Comparison of ENCODE assay signal across 8 cellular contexts in the genomic region with DNA sequence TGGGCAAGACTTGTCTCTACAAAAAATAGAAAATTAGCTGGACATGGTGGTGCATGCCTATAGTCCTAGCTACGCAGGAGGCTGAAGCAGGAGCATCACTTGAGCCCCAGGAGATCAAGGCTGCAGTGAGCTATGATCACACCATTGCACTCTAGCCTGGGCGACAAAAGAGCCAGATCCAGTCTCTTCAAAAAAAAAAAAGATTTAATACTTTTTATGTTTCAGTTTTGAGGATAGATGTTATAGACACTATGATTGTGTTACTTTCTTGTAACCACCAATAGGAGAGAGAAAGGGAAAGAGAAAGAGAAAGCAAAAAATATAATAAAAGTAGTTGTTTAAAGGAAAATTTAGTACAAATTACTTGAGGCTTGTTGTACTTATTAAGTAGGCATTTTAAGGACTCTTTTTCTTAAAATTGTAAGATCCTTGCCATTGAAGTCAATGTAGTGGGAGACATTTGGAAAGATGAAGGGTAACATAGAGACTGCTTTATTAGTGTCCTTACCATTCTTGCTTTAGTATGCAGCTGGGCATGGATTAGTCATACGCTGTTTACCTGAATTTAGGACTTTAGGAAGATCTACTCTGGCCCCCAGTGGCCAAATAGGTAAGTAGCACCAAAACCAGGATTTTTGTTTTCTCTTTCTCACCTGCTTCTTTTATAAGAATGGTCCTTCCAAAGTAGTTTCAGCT. TPM values are rescaled to one million over a fixed set of nuclear protein-coding genes. Genes with fewer than 3 reads are reported as not detected.
DNase-seq lines count a peak whose midpoint lies in the region; ATAC-seq and TF ChIP-seq lines count a peak whose summit lies in the region.

No MANE protein-coding gene starts in this region.

- H3K9me3 ChIP-seq in AG04450 (ENCODE audit: control insufficient read depth, insufficient read depth, low read length), result no peaks in the 10 kb centered on the region
- H3K9me3 ChIP-seq in HEK293 (ENCODE audit: control insufficient read depth, insufficient read depth, low read depth, low read length), result no peaks in the 10 kb centered on the region
- no peaks in the 10 kb centered on the region for H3K9me3 ChIP-seq in thoracic aorta

- H3K9me3 Mint-ChIP-seq in MCF 10A (ENCODE audit: unreplicated experiment), result no peaks in the 10 kb centered on the region

- CTCF ChIA-PET in AG04450 (lab: Charles Lee), result interaction anchor here (0.6 to 4.8 kb wide), 15 partner anchors 11 to 416 kb away, joined by 3 to 51 read pairs (median 5); a partner anchor contains a TSS
- CTCF ChIA-PET in HEK293 (lab: Yijun Ruan, JAX), result interaction anchor here (0.5 to 3.6 kb wide), 12 partner anchors 14 to 415 kb away, joined by 3 to 15 read pairs (median 4); no protein-coding TSS in a partner anchor
- CTCF ChIA-PET in MCF 10A (lab: Yijun Ruan, JAX), result interaction anchor here (0.6 to 12.6 kb wide), 16 partner anchors 10 to 196 kb away, joined by 3 to 313 read pairs (median 4); a partner anchor contains a TSS

- H3K27ac Mint-ChIP-seq in MCF 10A (ENCODE audit: low read depth, unreplicated experiment), result no peak overlapping the region

- H3K27ac ChIP-seq in AG04450 (ENCODE audit: low read depth, low read length) (no peak overlapping the region), HEK293 (ENCODE audit: extremely low read depth, low read depth, low read length) (no peak overlapping the region), thoracic aorta (no peak overlapping the region)

- ATAC-seq in left lobe of liver (peak; percentile 99), thoracic aorta (ENCODE audit: insufficient number of reproducible peaks, low FRiP score, low read depth) (no peak)

- H3K27me3 ChIP-seq in AG04450 (ENCODE audit: control insufficient read depth, insufficient read depth, low read length) (no peaks in the 10 kb centered on the region), thoracic aorta (replicated peaks; ENCODE audit: insufficient read depth) (no peaks in the 10 kb centered on the region)

- H3K4me3 ChIP-seq in AG04450 (ENCODE audit: low read depth, low read length) (no peak overlapping the region), GM12864 (ENCODE audit: low read depth, low read length) (no peak overlapping the region), HEK293 (ENCODE audit: low read depth, low read length) (no peak overlapping the region), thoracic aorta (no peak overlapping the region)

- H3K36me3 ChIP-seq in HEK293 (ENCODE audit: control insufficient read depth in 2 of 2, insufficient read depth in 1 of 2, low read length in 2 of 2), result no peaks in the 10 kb centered on the region
- H3K36me3 ChIP-seq in thoracic aorta, result no peaks in the 10 kb centered on the region

- intact Hi-C loops in MCF 10A (cut with micrococcal nuclease), result loop anchor here (1.0 to 10.0 kb wide), 4 partner anchors 68 to 288 kb away; a partner anchor contains a TSS

- POLR2A ChIA-PET in AG04450 (lab: Yijun Ruan, JAX), result no interaction called here
- POLR2A ChIA-PET in HEK293 (lab: Yijun Ruan, JAX), result interaction anchor here (0.9 kb wide), 1 partner anchor 166 kb away, joined by 5 read pairs; a partner anchor contains a TSS
- POLR2A ChIA-PET in MCF 10A (lab: Yijun Ruan, JAX), result interaction anchor here (0.6 to 1.6 kb wide), 7 partner anchors 11 to 397 kb away, joined by 3 to 10 read pairs (median 3); no protein-coding TSS in a partner anchor

- H3K4me3 Mint-ChIP-seq in MCF 10A (ENCODE audit: unreplicated experiment), result no peak overlapping the region

- no peaks in the 10 kb centered on the region for H3K27me3 Mint-ChIP-seq in MCF 10A (ENCODE audit: insufficient read depth, unreplicated experiment)

- DNase-seq in AG04450 (ENCODE audit: low read depth, low spot score) (peak; percentile 32), GM12864 (ENCODE audit: low read depth) (peak; percentile 42), LHCN-M2 (ENCODE audit: low read depth) (peak; percentile 54), RPMI7951 (ENCODE audit: low read depth) (peak; percentile 69), MCF 10A (ENCODE audit: unreplicated experiment) (peak; percentile 82), left lobe of liver (ENCODE audit: low spot score) (no peak), thoracic aorta (ENCODE audit: low spot score) (no peak)

- no peaks in the 10 kb centered on the region for H3K36me3 Mint-ChIP-seq in MCF 10A (ENCODE audit: insufficient read depth, unreplicated experiment)

- no peaks in the 10 kb centered on the region for H3K4me1 ChIP-seq in HEK293 (ENCODE audit: control insufficient read depth, insufficient read depth, low read length)
- no peaks in the 10 kb centered on the region for H3K4me1 ChIP-seq in thoracic aorta (ENCODE audit: control insufficient read depth in 1 of 2, low read depth in 2 of 2)

- H3K4me1 Mint-ChIP-seq in MCF 10A (ENCODE audit: insufficient read depth, unreplicated experiment), result no peaks in the 10 kb centered on the region

- no TSS peak for BruUV-seq in MCF 10A (replicated peaks; lab: Mats Ljungman, UMichigan)

- TF ChIP-seq CTCF in AG04450 (IDR thresholded peaks at IDR 0.05; ENCODE audit: low read depth, low read length) (peak; percentile 76), GM12864 (IDR thresholded peaks at IDR 0.05; ENCODE audit: low read depth, low read length, missing control alignments) (peak; percentile 79), HEK293 (tag by site-specific recombination; IDR thresholded peaks at IDR 0.05) (no peak), MCF 10A (IDR thresholded peaks at IDR 0.05; ENCODE audit: unreplicated experiment) (peak; percentile 63), thoracic aorta (IDR thresholded peaks at IDR 0.05) (peak; percentile 23)

TF ChIP-seq in HEK293, 187 proteins besides CTCF, POLR2A, EP300 and RAD21:
- TF ChIP-seq ZNF510 (tag by site-specific recombination; IDR thresholded peaks at IDR 0.05; ENCODE audit: insufficient replicate concordance) (no peak), PRDM1 (tag by site-specific recombination; IDR thresholded peaks at IDR 0.05) (0 out of 2 replicates have a peak, but pooled peaks have one; percentile 21), KLF1 (tag by site-specific recombination; IDR thresholded peaks at IDR 0.05) (no peak), TRIM28 (IDR thresholded peaks at IDR 0.05; ENCODE audit: borderline replicate concordance, low read length) (no peak), ZNF654 (tag by site-specific recombination; IDR thresholded peaks at IDR 0.05; ENCODE audit: low read depth) (peak; percentile 79)
- TF ChIP-seq, protein P1, sequence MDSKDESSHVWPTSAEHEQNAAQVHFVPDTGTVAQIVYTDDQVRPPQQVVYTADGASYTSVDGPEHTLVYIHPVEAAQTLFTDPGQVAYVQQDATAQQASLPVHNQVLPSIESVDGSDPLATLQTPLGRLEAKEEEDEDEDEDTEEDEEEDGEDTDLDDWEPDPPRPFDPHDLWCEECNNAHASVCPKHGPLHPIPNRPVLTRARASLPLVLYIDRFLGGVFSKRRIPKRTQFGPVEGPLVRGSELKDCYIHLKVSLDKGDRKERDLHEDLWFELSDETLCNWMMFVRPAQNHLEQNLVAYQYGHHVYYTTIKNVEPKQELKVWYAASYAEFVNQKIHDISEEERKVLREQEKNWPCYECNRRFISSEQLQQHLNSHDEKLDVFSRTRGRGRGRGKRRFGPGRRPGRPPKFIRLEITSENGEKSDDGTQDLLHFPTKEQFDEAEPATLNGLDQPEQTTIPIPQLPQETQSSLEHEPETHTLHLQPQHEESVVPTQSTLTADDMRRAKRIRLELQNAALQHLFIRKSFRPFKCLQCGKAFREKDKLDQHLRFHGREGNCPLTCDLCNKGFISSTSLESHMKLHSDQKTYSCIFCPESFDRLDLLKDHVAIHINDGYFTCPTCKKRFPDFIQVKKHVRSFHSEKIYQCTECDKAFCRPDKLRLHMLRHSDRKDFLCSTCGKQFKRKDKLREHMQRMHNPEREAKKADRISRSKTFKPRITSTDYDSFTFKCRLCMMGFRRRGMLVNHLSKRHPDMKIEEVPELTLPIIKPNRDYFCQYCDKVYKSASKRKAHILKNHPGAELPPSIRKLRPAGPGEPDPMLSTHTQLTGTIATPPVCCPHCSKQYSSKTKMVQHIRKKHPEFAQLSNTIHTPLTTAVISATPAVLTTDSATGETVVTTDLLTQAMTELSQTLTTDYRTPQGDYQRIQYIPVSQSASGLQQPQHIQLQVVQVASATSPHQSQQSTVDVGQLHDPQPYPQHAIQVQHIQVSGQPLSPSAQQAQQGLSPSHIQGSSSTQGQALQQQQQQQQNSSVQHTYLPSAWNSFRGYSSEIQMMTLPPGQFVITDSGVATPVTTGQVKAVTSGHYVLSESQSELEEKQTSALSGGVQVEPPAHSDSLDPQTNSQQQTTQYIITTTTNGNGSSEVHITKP (tag by site-specific recombination; IDR thresholded peaks at IDR 0.05), result peak; percentile 40
TF ChIP-seq in HEK293: peak in this region for 3.

RNA-seq across cellular contexts. Expression of a gene that starts 35.1 kb away (rescaled TPM):
- polyA plus RNA-seq in AG04450 (2011; rRNA removed), result 0.58 and 0.79 TPM in 2 replicates
- 0.96 and 1.0 TPM in 2 replicates for polyA minus RNA-seq in AG04450 (2011; rRNA and poly(A)+ RNA removed)
- total RNA-seq in LHCN-M2 (2014; rRNA removed), result 0.06 and 0.11 TPM in 2 replicates
- 0.02 TPM for polyA plus RNA-seq in LHCN-M2 (2012)
- 1.3 and 1.6 TPM in 2 replicates for total RNA-seq in RPMI7951 (2014; rRNA removed; shearing (Covaris generic))
- total RNA-seq in MCF 10A (2022), result 7.4 TPM in 2 replicates
- total RNA-seq in left lobe of liver, result 11.7 TPM
- 10 to 100 TPM in 1 of 2 donors, 1 to 10 TPM in 1; 6.3 to 13.1 TPM for total RNA-seq in thoracic aorta

Comparison
In these comparisons a context has a peak if more than half of its experiments do, and no peak if none do; other contexts are left out.
1. DNase-seq: peak in AG04450 (single experiment), GM12864 (single experiment), LHCN-M2 (single experiment), RPMI7951 (single experiment) and MCF 10A (single experiment); none in left lobe of liver (single experiment) and thoracic aorta (single experiment).